Comparison of ENCODE assay signal across 20 cellular contexts in the genomic region with DNA sequence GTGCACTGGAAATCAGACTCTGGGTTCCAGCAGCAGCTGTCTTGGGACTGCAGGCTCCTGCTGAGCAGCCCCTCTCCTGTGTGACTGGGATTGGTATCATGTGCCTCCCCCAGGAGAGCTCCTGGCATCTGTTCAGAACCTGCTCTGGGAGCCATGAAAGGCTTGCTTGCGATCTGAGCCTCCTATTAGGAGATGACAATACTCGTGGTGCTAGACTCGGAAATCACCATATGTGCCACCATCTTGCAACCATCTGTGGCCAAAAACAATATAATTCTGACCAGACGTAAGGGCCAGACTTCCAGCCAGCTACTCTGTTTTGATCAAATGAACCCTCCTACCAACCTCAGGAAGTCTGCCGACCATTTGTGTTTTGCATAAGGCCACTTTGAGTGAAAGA.
"Had no signal": no experiment of that assay in that cellular context is flagged by ENCODE, and none has a peak within 500 bp of the region (broad histone marks: within the 10 kb centered on the region; RNA-seq: fewer than 3 reads in every experiment).

No MANE protein-coding gene starts in this region.

- DNase-seq: activated naive CD4-positive, alpha-beta T cell treated with Interleukin-2 at 50 U/mL for 16 hours; activated naive CD8-positive, alpha-beta T cell treated with anti-CD3 and anti-CD28 coated beads for 36 hours; activated T-cell treated with anti-CD3 and anti-CD28 coated beads, Interleukin-2, amount 50 U/mL, for 1 hour; central memory CD4-positive, alpha-beta T cell; colonic mucosa; endodermal cell; left colon; mesenchymal stem cell; mucosa of descending colon; nephron progenitor cell; pancreas; psoas muscle; spleen; stimulated activated CD4-positive, alpha-beta T cell treated with anti-CD3 and anti-CD28 coated beads, Interleukin-4, amount 100 ng/mL, for 1 hour; stimulated activated naive CD8-positive, alpha-beta T cell treated with anti-CD3 and anti-CD28 coated beads, Interleukin-15, Interleukin-2, amounts not matched to agents 100 U/mL and 50 U/mL, for 24 hours; T-helper 9 cell; upper lobe of left lung had no signal

- ATAC-seq: activated T-helper 17 cell treated with anti-CD3 and anti-CD28 coated beads, Interleukin-2, amount 50 U/mL, for 72 hours; left colon; mucosa of descending colon; pancreas; psoas muscle; stimulated activated naive CD8-positive, alpha-beta T cell treated with anti-CD3 and anti-CD28 coated beads, Interleukin-15, Interleukin-2, amounts not matched to agents 100 U/mL and 50 U/mL, for 24 hours had no signal

- H3K4me3 Mint-ChIP-seq: activated naive CD8-positive, alpha-beta T cell treated with anti-CD3 and anti-CD28 coated beads for 36 hours; activated T-helper 17 cell treated with anti-CD3 and anti-CD28 coated beads, Interleukin-2, amount 50 U/mL, for 72 hours; endodermal cell; nephron progenitor cell had no signal

- H3K27ac Mint-ChIP-seq: activated naive CD8-positive, alpha-beta T cell treated with anti-CD3 and anti-CD28 coated beads for 36 hours; activated T-helper 17 cell treated with anti-CD3 and anti-CD28 coated beads, Interleukin-2, amount 50 U/mL, for 72 hours; endodermal cell; nephron progenitor cell had no signal

- H3K4me3 ChIP-seq: colonic mucosa, mucosa of descending colon, pancreas, psoas muscle, right atrium auricular region, spleen, upper lobe of left lung had no signal

- H3K27me3 Mint-ChIP-seq: activated naive CD8-positive, alpha-beta T cell treated with anti-CD3 and anti-CD28 coated beads for 36 hours had no signal

- H3K27me3 ChIP-seq: colonic mucosa, pancreas, right atrium auricular region, spleen, upper lobe of left lung had no signal

- H3K4me1 Mint-ChIP-seq: activated naive CD8-positive, alpha-beta T cell treated with anti-CD3 and anti-CD28 coated beads for 36 hours; activated T-helper 17 cell treated with anti-CD3 and anti-CD28 coated beads, Interleukin-2, amount 50 U/mL, for 72 hours; endodermal cell had no signal

- H3K27ac ChIP-seq: colonic mucosa, epithelial cell of prostate, pancreas, psoas muscle, right atrium auricular region, spleen, upper lobe of left lung had no signal

- H3K9me3 ChIP-seq: colonic mucosa, mucosa of descending colon, pancreas, psoas muscle, right atrium auricular region, spleen, upper lobe of left lung had no signal

- H3K4me1 ChIP-seq: colonic mucosa, pancreas, psoas muscle, right atrium auricular region, spleen, upper lobe of left lung had no signal

- H3K36me3 Mint-ChIP-seq: activated naive CD8-positive, alpha-beta T cell treated with anti-CD3 and anti-CD28 coated beads for 36 hours had no signal

- H3K9me3 Mint-ChIP-seq: activated naive CD8-positive, alpha-beta T cell treated with anti-CD3 and anti-CD28 coated beads for 36 hours; activated T-helper 17 cell treated with anti-CD3 and anti-CD28 coated beads, Interleukin-2, amount 50 U/mL, for 72 hours had no signal

- H3K36me3 ChIP-seq: colonic mucosa, pancreas, right atrium auricular region, spleen, upper lobe of left lung had no signal
